Comparison of ENCODE assay signal across 11 cellular contexts in the genomic region with DNA sequence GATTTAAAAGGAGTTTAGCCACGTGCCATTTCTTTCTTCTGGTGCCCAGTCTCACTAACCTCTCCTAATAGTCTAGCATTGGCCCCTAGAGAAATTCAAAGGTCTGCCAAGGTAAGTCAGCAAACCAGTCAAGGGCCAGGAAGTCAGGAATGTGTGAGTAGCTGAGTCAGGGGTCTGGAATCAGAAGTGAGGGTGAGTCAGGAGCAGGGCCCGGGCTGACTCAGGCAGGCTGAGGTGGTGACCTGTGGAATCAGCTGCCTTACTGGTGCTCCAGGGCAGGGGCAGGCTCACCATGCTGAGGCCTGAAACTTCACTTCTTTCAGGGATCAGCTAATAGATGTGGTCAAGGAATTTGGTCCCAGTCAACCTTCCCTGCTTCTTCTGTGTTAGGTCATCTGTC.
DNase-seq lines count a peak whose midpoint lies in the region; ATAC-seq, FAIRE-seq and TF ChIP-seq lines count a peak whose summit lies in the region.
"Had no signal": no experiment of that assay in that cellular context is flagged by ENCODE, and none has a peak within 500 bp of the region (broad histone marks: within the 10 kb centered on the region; RNA-seq: fewer than 3 reads in every experiment).

No MANE protein-coding gene starts in this region.

- no peaks in the 10 kb centered on the region for H3K27me3 ChIP-seq in HUES48 (ENCODE audit: control insufficient read depth, insufficient read depth, low read length)
- H3K27me3 ChIP-seq in brain microvascular endothelial cell (replicated peaks) = no peaks in the 10 kb centered on the region
- no peaks in the 10 kb centered on the region for H3K27me3 ChIP-seq in HepG2 (ENCODE audit: control insufficient read depth in 1 of 2, insufficient read depth in 2 of 2, low read length in 2 of 2)

- CTCF ChIA-PET in HepG2 (lab: Yijun Ruan, JAX; ENCODE audit: low intra/inter-chr PET ratio, low total read pairs) = no interaction called here

- no peak for FAIRE-seq in HepG2 (lab: Jason Lieb, UNC)

- TF ChIP-seq CTCF in brain microvascular endothelial cell (IDR thresholded peaks at IDR 0.05; ENCODE audit: low read depth, low read length, missing control alignments) (no peak), HepG2 (CRISPR knock-in tag; IDR thresholded peaks at IDR 0.05) (no peak), GM13976 (IDR thresholded peaks at IDR 0.05; ENCODE audit: borderline replicate concordance, control extremely low read depth, extremely low read depth, insufficient read depth, missing control alignments) (no peak)

- DNase-seq in AG08396 (ENCODE audit: low spot score) = peak; percentile 88
- DNase-seq in brain microvascular endothelial cell = peak; percentile 78
- DNase-seq in HepG2 (ENCODE audit: low spot score) = peak; percentile 81
- no peak for DNase-seq in NCI-H2171 treated with DMSO at 0.1 percent for 48 hours (lab: John Stamatoyannopoulos, UW)
- no peak for DNase-seq in GM13976 (ENCODE audit: low spot score)
- no peak for DNase-seq in Kasumi-1 (lab: John Stamatoyannopoulos, UW)
- DNase-seq: activated naive CD4-positive, alpha-beta T cell treated with anti-CD3 and anti-CD28 coated beads for 36 hours; CD4-positive, CD25-positive, alpha-beta regulatory T cell; NCI-H2107 had no signal

- no peak for TF ChIP-seq POLR2A in HepG2 (IDR thresholded peaks at IDR 0.05; ENCODE audit: insufficient read depth in 1 of 2, low read depth in 2 of 2, low read length in 2 of 2)

- no peaks in the 10 kb centered on the region for H3K9me3 ChIP-seq in HUES48 (ENCODE audit: control insufficient read depth, insufficient read depth, low read length)
- no peaks in the 10 kb centered on the region for H3K9me3 ChIP-seq in HepG2 (ENCODE audit: low read length)

- 20% methylated on average over 1 of the region's 2 CpGs for whole genome bisulfite sequencing in HepG2 (ENCODE audit: low lambda C conversion rate)

- BruUV-seq in HepG2 (replicated peaks; lab: Mats Ljungman, UMichigan) = no TSS peak

- POLR2A ChIA-PET in HepG2 (lab: Yijun Ruan, JAX) = interaction anchor here (0.5 to 2.9 kb wide), 4 partner anchors 8 to 1380 kb away, joined by 3 to 15 read pairs (median 9); no protein-coding TSS in a partner anchor

- ATAC-seq in HepG2 = peak; percentile 98
- no peak for ATAC-seq in HG02798 (IDR thresholded peaks at IDR 0.05; ENCODE audit: poor library complexity, unreplicated experiment)

- in situ Hi-C loops in brain microvascular endothelial cell (cut with HindIII; ENCODE audit: low pct_ligation_motif_present, low sequenced_read_pairs) (loop anchor here (25.0 kb wide), 1 partner anchor 999 kb away; no protein-coding TSS in a partner anchor), HepG2 (cut with HindIII; ENCODE audit: extremely low pct_ligation_motif_present, low pct_unique_long_range_greater_than_20kb) (no loop called here), GM13976 (cut with MboI; ENCODE audit: low sequenced_read_pairs, unreplicated experiment) (no loop called here)

- H3K4me1 ChIP-seq in HUES48 (ENCODE audit: control insufficient read depth, insufficient read depth, low read length) (peaks cover 4% of the 10 kb centered on the region; the same call in 1 of the 2 replicates), HepG2 (ENCODE audit: insufficient read depth, low read length) (peaks cover 22% of the 10 kb centered on the region)

- H4K20me1 ChIP-seq in HepG2 (ENCODE audit: insufficient read depth, low read length) = no peaks in the 10 kb centered on the region

- H3K9ac ChIP-seq in HUES48 (ENCODE audit: low read depth, low read length) = no peak overlapping the region
- no peak overlapping the region for H3K9ac ChIP-seq in HepG2 (ENCODE audit: insufficient read depth, low read depth, low read length)

- no peak overlapping the region for H3K4me2 ChIP-seq in HepG2 (ENCODE audit: low read depth, low read length)

- TF ChIP-seq RAD21 in HepG2 (CRISPR knock-in tag; IDR thresholded peaks at IDR 0.05) = no peak

- H3K36me3 ChIP-seq in HUES48 (ENCODE audit: control insufficient read depth, insufficient read depth, low read length) = peaks cover 2% of the 10 kb centered on the region
- H3K36me3 ChIP-seq in brain microvascular endothelial cell (replicated peaks) = no peaks in the 10 kb centered on the region
- peaks cover 0 to 3% of the 10 kb centered on the region in 2 experiments; a peak in 2 of 5 replicates for H3K36me3 ChIP-seq in HepG2 (replicated peaks in 1 of 2; ENCODE audit: control insufficient read depth in 1 of 2, insufficient read depth in 2 of 2, low read length in 2 of 2)

- H3K27ac ChIP-seq in HUES48 (ENCODE audit: low read depth, low read length) (peak overlapping the region; percentile 53), brain microvascular endothelial cell (no peak overlapping the region), HepG2 (ENCODE audit: extremely low read length, insufficient read depth, low read length) (peak overlapping the region; percentile 6)

- no peak overlapping the region for H2AFZ ChIP-seq in HepG2 (ENCODE audit: low read length)

- H3K4me3 ChIP-seq in HUES48 (ENCODE audit: low read depth, low read length) = no peak overlapping the region
- no peak overlapping the region for H3K4me3 ChIP-seq in brain microvascular endothelial cell (ENCODE audit: low read depth, low read length)
- H3K4me3 ChIP-seq in HepG2 (replicated peaks in 1 of 3; ENCODE audit: insufficient read depth in 1 of 3, low read depth in 2 of 3, low read length in 3 of 3) = no peak overlapping the region

- no peaks in the 10 kb centered on the region for H3K79me2 ChIP-seq in HepG2 (ENCODE audit: insufficient read depth, low read length)

- TF ChIP-seq EP300 in HepG2 (IDR thresholded peaks at IDR 0.05; ENCODE audit: low read depth in 2 of 2, low read length in 2 of 2) = peak in 1 of 2 experiments; percentile 38; a peak in 1 of 4 replicates
- TF ChIP-seq EP300 in HepG2 (CRISPR knock-in tag; IDR thresholded peaks at IDR 0.05; ENCODE audit: borderline replicate concordance) = peak; percentile 48; the same call in 1 of the 2 replicates

- intact Hi-C loops in HepG2 (cut with micrococcal nuclease; ENCODE audit: unreplicated experiment) = no loop called here

TF ChIP-seq in HepG2, 621 proteins besides CTCF, POLR2A, EP300 and RAD21 (continues in another document):
- TF ChIP-seq, protein P1, sequence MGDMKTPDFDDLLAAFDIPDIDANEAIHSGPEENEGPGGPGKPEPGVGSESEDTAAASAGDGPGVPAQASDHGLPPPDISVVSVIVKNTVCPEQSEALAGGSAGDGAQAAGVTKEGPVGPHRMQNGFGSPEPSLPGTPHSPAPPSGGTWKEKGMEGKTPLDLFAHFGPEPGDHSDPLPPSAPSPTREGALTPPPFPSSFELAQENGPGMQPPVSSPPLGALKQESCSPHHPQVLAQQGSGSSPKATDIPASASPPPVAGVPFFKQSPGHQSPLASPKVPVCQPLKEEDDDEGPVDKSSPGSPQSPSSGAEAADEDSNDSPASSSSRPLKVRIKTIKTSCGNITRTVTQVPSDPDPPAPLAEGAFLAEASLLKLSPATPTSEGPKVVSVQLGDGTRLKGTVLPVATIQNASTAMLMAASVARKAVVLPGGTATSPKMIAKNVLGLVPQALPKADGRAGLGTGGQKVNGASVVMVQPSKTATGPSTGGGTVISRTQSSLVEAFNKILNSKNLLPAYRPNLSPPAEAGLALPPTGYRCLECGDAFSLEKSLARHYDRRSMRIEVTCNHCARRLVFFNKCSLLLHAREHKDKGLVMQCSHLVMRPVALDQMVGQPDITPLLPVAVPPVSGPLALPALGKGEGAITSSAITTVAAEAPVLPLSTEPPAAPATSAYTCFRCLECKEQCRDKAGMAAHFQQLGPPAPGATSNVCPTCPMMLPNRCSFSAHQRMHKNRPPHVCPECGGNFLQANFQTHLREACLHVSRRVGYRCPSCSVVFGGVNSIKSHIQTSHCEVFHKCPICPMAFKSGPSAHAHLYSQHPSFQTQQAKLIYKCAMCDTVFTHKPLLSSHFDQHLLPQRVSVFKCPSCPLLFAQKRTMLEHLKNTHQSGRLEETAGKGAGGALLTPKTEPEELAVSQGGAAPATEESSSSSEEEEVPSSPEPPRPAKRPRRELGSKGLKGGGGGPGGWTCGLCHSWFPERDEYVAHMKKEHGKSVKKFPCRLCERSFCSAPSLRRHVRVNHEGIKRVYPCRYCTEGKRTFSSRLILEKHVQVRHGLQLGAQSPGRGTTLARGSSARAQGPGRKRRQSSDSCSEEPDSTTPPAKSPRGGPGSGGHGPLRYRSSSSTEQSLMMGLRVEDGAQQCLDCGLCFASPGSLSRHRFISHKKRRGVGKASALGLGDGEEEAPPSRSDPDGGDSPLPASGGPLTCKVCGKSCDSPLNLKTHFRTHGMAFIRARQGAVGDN (CRISPR knock-in tag; IDR thresholded peaks at IDR 0.05) = peak; percentile 72
- TF ChIP-seq PAF1 (CRISPR knock-in tag; IDR thresholded peaks at IDR 0.05) (no peak), ATF1 (CRISPR knock-in tag; IDR thresholded peaks at IDR 0.05) (no peak), ZNF75D (CRISPR knock-in tag; IDR thresholded peaks at IDR 0.05; ENCODE audit: borderline replicate concordance) (no peak), CHD4 (IDR thresholded peaks at IDR 0.05; ENCODE audit: borderline replicate concordance, low read length) (no peak), FOXC1 (CRISPR knock-in tag; IDR thresholded peaks at IDR 0.05; ENCODE audit: borderline replicate concordance) (no peak)
- TF ChIP-seq, protein P2, sequence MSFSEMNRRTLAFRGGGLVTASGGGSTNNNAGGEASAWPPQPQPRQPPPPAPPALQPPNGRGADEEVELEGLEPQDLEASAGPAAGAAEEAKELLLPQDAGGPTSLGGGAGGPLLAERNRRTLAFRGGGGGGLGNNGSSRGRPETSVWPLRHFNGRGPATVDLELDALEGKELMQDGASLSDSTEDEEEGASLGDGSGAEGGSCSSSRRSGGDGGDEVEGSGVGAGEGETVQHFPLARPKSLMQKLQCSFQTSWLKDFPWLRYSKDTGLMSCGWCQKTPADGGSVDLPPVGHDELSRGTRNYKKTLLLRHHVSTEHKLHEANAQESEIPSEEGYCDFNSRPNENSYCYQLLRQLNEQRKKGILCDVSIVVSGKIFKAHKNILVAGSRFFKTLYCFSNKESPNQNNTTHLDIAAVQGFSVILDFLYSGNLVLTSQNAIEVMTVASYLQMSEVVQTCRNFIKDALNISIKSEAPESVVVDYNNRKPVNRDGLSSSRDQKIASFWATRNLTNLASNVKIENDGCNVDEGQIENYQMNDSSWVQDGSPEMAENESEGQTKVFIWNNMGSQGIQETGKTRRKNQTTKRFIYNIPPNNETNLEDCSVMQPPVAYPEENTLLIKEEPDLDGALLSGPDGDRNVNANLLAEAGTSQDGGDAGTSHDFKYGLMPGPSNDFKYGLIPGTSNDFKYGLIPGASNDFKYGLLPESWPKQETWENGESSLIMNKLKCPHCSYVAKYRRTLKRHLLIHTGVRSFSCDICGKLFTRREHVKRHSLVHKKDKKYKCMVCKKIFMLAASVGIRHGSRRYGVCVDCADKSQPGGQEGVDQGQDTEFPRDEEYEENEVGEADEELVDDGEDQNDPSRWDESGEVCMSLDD (CRISPR knock-in tag; IDR thresholded peaks at IDR 0.05; ENCODE audit: borderline replicate concordance) = no peak

Comparison
In these comparisons a context has a peak if more than half of its experiments do, and no peak if none do; other contexts are left out.
1. DNase-seq: peak in AG08396 (single experiment), brain microvascular endothelial cell (single experiment) and HepG2 (single experiment); none in NCI-H2171 treated with DMSO at 0.1 percent for 48 hours (single experiment), GM13976 (single experiment) and Kasumi-1 (0 of 2).